Comparison of ENCODE assay signal across 27 cellular contexts in genomic region chr17:27928546-27928945, GRCh38.
"Had no signal": no experiment of that assay in that cellular context is flagged by ENCODE, and none has a peak within 500 bp of the region (broad histone marks: within the 10 kb centered on the region; RNA-seq: fewer than 3 reads in every experiment).

No MANE protein-coding gene starts in this region.

- DNase-seq: activated CD4-positive, alpha-beta memory T cell treated with anti-CD3 and anti-CD28 coated beads for 36 hours; activated CD4-positive, alpha-beta T cell treated with anti-CD3 and anti-CD28 coated beads for 4 hours; activated CD4-positive, alpha-beta T cell treated with anti-CD3 and anti-CD28 coated beads, Interleukin-2, amount 50 U/mL, for 1 hour; activated CD8-positive, alpha-beta memory T cell treated with anti-CD3 and anti-CD28 coated beads, Interleukin-2, amount 50 U/mL, for 4 hours; activated effector memory CD4-positive, alpha-beta T cell treated with Interleukin-2 at 50 U/mL for 16 hours; activated naive CD4-positive, alpha-beta T cell treated with anti-CD3 and anti-CD28 coated beads, Interleukin-2, amount 10 ng/mL, durations not matched to agents 7 days and 5 days; activated naive CD8-positive, alpha-beta T cell treated with anti-CD3 and anti-CD28 coated beads, Interleukin-2, amount 50 U/mL, for 24 hours; activated T-cell treated with anti-CD3 and anti-CD28 coated beads for 4 hours; activated T-cell treated with anti-CD3 and anti-CD28 coated beads, Interleukin-2, amount 50 U/mL, for 4 hours; anterior cingulate cortex; caudate nucleus; cerebellar nuclear complex; NCI-H1092; NCI-H1436 treated with DMSO at 0.1 percent for 48 hours; NCI-H1694 treated with DMSO at 0.1 percent for 48 hours; NCI-H2029; NCI-H345; NCI-H524 treated with DMSO at 0.1 percent for 48 hours; NCI-H748 treated with DMSO at 0.1 percent for 48 hours; OCI-M1; Right ventricle myocardium superior; SW 1271; T-helper 1 cell; T-helper 2 cell; T-helper 9 cell had no signal

- ATAC-seq: activated CD4-positive, CD25-positive, alpha-beta regulatory T cell treated with anti-CD3 and anti-CD28 coated beads, Interleukin-2, amount 50 U/mL, for 24 hours; activated naive CD8-positive, alpha-beta T cell treated with anti-CD3 and anti-CD28 coated beads, Interleukin-2, amount 50 U/mL, for 24 hours; activated T-cell treated with anti-CD3 and anti-CD28 coated beads, Interleukin-2, amount 50 U/mL, for 4 hours; WTC11 had no signal
